26 cellular contexts compared by ENCODE assay signal in genomic region chr15:70084461-70084860, GRCh38. TPM values are rescaled to one million over a fixed set of nuclear protein-coding genes. Genes with fewer than 3 reads are reported as not detected.
DNase-seq lines count a peak whose midpoint lies in the region; ATAC-seq, FAIRE-seq and TF ChIP-seq lines count a peak whose summit lies in the region.
"Had no signal": no experiment of that assay in that cellular context is flagged by ENCODE, and none has a peak within 500 bp of the region (broad histone marks: within the 10 kb centered on the region; RNA-seq: fewer than 3 reads in every experiment).

No MANE protein-coding gene starts in this region.

- peaks cover 12 to 30% of the 10 kb centered on the region in 2 donors for H3K36me3 Mint-ChIP-seq in activated T-cell treated with anti-CD3 and anti-CD28 coated beads, Interleukin-2, amount 50 U/mL, for 72 hours (ENCODE audit: insufficient read depth in 2 of 2)
- peaks cover 96% of the 10 kb centered on the region for H3K36me3 Mint-ChIP-seq in activated T-cell treated with anti-CD3 and anti-CD28 coated beads, Interleukin-2, amount 50 U/mL, for 24 hours (ENCODE audit: low read depth)

- peak; percentile 52 for FAIRE-seq in bronchial epithelial cell (lab: Jason Lieb, UNC)
- FAIRE-seq: kidney had no signal

- H3K27ac ChIP-seq in KMS-11: no peak overlapping the region; the same call in 1 of the 2 replicates
- H3K27ac ChIP-seq: ascending aorta, esophagus squamous epithelium, gastroesophageal sphincter, ovary, thyroid gland had no signal

- H3K4me3 ChIP-seq in KMS-11 (IDR thresholded peaks at IDR 0.05; ENCODE audit: insufficient read depth, low read depth, low read length) (no peak overlapping the region), bronchial epithelial cell (ENCODE audit: low read depth, low read length) (no peak overlapping the region)
- H3K4me3 ChIP-seq: ascending aorta, esophagus squamous epithelium, gastroesophageal sphincter, lung, ovary, thyroid gland had no signal

- peaks cover 72% of the 10 kb centered on the region for H3K4me1 Mint-ChIP-seq in activated T-cell treated with anti-CD3 and anti-CD28 coated beads, Interleukin-2, amount 50 U/mL, for 72 hours (ENCODE audit: low read depth)
- peaks cover 84% of the 10 kb centered on the region for H3K4me1 Mint-ChIP-seq in activated T-cell treated with anti-CD3 and anti-CD28 coated beads, Interleukin-2, amount 50 U/mL, for 24 hours (ENCODE audit: low read depth)

- peaks cover 27% of the 10 kb centered on the region for H3K4me1 ChIP-seq in KMS-11 (ENCODE audit: low read depth, poor library complexity, severe bottlenecking)

- ATAC-seq in activated T-cell treated with anti-CD3 and anti-CD28 coated beads, Interleukin-2, amount 50 U/mL, for 72 hours (replicated peaks in 1 of 2): peak; percentile 35 to 42
- peak; percentile 15 for ATAC-seq in stimulated activated naive CD8-positive, alpha-beta T cell treated with anti-CD3 and anti-CD28 coated beads, Interleukin-15, Interleukin-2, amounts not matched to agents 100 U/mL and 50 U/mL, for 24 hours
- no peak for ATAC-seq in HG02981 (IDR thresholded peaks at IDR 0.05; ENCODE audit: unreplicated experiment)
- ATAC-seq: gastroesophageal sphincter, right cardiac atrium had no signal

- no peaks in the 10 kb centered on the region for H3K9me3 Mint-ChIP-seq in activated T-cell treated with anti-CD3 and anti-CD28 coated beads, Interleukin-2, amount 50 U/mL, for 72 hours
- H3K9me3 Mint-ChIP-seq in activated T-cell treated with anti-CD3 and anti-CD28 coated beads, Interleukin-2, amount 50 U/mL, for 24 hours: no peaks in the 10 kb centered on the region

- peak overlapping the region; percentile 22 to 69 for H3K4me3 Mint-ChIP-seq in activated T-cell treated with anti-CD3 and anti-CD28 coated beads, Interleukin-2, amount 50 U/mL, for 72 hours
- no peak overlapping the region for H3K4me3 Mint-ChIP-seq in activated T-cell treated with anti-CD3 and anti-CD28 coated beads, Interleukin-2, amount 50 U/mL, for 24 hours

- peak overlapping the region; percentile 13; the same call in 1 of the 2 replicates for H3K4me2 ChIP-seq in KMS-11

- TF ChIP-seq CTCF in KMS-11 (conservative IDR thresholded peaks at IDR 0.05; ENCODE audit: low read depth, low read length) (no peak), bronchial epithelial cell (IDR thresholded peaks at IDR 0.05; ENCODE audit: insufficient read depth, low read length, severe bottlenecking) (no peak)

- peaks cover 44% of the 10 kb centered on the region for H4K20me1 ChIP-seq in KMS-11 (ENCODE audit: insufficient read depth)

- DNase-seq in activated T-cell treated with anti-CD3 and anti-CD28 coated beads, Interleukin-2, amount 50 U/mL, for 72 hours: no peak
- DNase-seq in activated T-cell treated with anti-CD3 and anti-CD28 coated beads, Interleukin-2, amount 50 U/mL, for 24 hours: no peak
- DNase-seq in bronchial epithelial cell (ENCODE audit: low read depth) (no peak), mucosa of gallbladder (ENCODE audit: low spot score) (no peak), putamen (ENCODE audit: low spot score) (no peak)
- no peak for DNase-seq in stimulated activated naive CD8-positive, alpha-beta T cell treated with anti-CD3 and anti-CD28 coated beads, Interleukin-15, Interleukin-2, amounts not matched to agents 100 U/mL and 50 U/mL, for 24 hours
- DNase-seq: activated CD4-positive, alpha-beta T cell treated with anti-CD3 and anti-CD28 coated beads for 1 hour; activated naive CD4-positive, alpha-beta T cell; cerebellar nuclear complex; DMS153; effector CD8-positive, alpha-beta T cell; esophagus squamous epithelium; GDM1; kidney; NCI-H1436; NCI-H2171; NCI-H526 treated with DMSO at 0.1 percent for 48 hours; ovary; right cardiac atrium; stimulated activated CD4-positive, alpha-beta T cell treated with anti-CD3 and anti-CD28 coated beads, Interleukin-15, amount 100 ng/mL, for 24 hours; thyroid gland had no signal

- no peak overlapping the region for H3K9ac ChIP-seq in KMS-11

- no peak overlapping the region for H2AFZ ChIP-seq in KMS-11 (ENCODE audit: low read depth)

- no peak overlapping the region for H3K27ac Mint-ChIP-seq in activated T-cell treated with anti-CD3 and anti-CD28 coated beads, Interleukin-2, amount 50 U/mL, for 72 hours
- no peak overlapping the region for H3K27ac Mint-ChIP-seq in activated T-cell treated with anti-CD3 and anti-CD28 coated beads, Interleukin-2, amount 50 U/mL, for 24 hours

- peaks cover 14% of the 10 kb centered on the region; the same call in 1 of the 2 replicates for H3K36me3 ChIP-seq in KMS-11 (ENCODE audit: insufficient read depth)
- H3K36me3 ChIP-seq in bronchial epithelial cell (ENCODE audit: control insufficient read depth, insufficient read depth, low read length): peaks cover 21% of the 10 kb centered on the region
- H3K36me3 ChIP-seq: ovary had no signal

- peaks cover 93% of the 10 kb centered on the region for H3K79me2 ChIP-seq in KMS-11 (ENCODE audit: insufficient read depth, low read depth)

- H3K27me3 ChIP-seq in KMS-11 (ENCODE audit: insufficient read depth, low read depth): no peaks in the 10 kb centered on the region
- no peaks in the 10 kb centered on the region for H3K27me3 ChIP-seq in bronchial epithelial cell (ENCODE audit: control insufficient read depth, insufficient read depth, low read length)
- H3K27me3 ChIP-seq: ascending aorta, esophagus squamous epithelium, gastroesophageal sphincter, ovary, thyroid gland had no signal

- no peaks in the 10 kb centered on the region for H3K27me3 Mint-ChIP-seq in activated T-cell treated with anti-CD3 and anti-CD28 coated beads, Interleukin-2, amount 50 U/mL, for 72 hours (ENCODE audit: low read depth)
- no peaks in the 10 kb centered on the region for H3K27me3 Mint-ChIP-seq in activated T-cell treated with anti-CD3 and anti-CD28 coated beads, Interleukin-2, amount 50 U/mL, for 24 hours

RNA-seq across cellular contexts. Expression of gene TLE3, which starts 13.3 kb away (rescaled TPM):
- 100 to 1,000 TPM in 1 of 2 donors, 10 to 100 TPM in 1; 84.6 to 112 TPM for total RNA-seq in activated T-cell treated with anti-CD3 and anti-CD28 coated beads, Interleukin-2, amount 50 U/mL, for 72 hours
- 19.2 and 21.8 TPM in 2 replicates for total RNA-seq in bronchial epithelial cell
- total RNA-seq in mucosa of gallbladder: 42.5 TPM
